In the genomic region with DNA sequence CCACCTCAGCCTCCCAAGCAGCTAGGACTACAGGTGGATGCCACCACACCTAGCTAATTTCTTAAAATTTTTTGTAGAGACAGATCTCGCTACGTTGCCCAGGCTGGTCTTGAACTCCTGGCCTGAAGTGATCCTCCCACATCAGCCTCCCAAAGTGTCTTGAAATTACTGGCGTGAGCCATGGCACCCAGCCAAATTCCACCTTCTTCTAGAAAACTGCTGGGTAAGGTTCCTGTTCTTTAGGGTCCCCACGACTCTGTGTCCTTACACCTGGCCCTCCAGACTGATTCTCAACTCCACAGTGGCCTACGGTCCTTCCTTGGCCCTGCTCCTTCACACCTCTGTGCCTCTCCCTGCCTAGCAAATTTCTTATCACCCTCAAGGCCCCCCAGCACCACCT, we compare ENCODE assay signal across 1 cellular context.
TF ChIP-seq lines count a peak whose summit lies in the region.

No MANE protein-coding gene starts in this region.

TF ChIP-seq in GM23338, 12 proteins besides CTCF, POLR2A, EP300 and RAD21 (continued from another document):
- TF ChIP-seq, protein P1, sequence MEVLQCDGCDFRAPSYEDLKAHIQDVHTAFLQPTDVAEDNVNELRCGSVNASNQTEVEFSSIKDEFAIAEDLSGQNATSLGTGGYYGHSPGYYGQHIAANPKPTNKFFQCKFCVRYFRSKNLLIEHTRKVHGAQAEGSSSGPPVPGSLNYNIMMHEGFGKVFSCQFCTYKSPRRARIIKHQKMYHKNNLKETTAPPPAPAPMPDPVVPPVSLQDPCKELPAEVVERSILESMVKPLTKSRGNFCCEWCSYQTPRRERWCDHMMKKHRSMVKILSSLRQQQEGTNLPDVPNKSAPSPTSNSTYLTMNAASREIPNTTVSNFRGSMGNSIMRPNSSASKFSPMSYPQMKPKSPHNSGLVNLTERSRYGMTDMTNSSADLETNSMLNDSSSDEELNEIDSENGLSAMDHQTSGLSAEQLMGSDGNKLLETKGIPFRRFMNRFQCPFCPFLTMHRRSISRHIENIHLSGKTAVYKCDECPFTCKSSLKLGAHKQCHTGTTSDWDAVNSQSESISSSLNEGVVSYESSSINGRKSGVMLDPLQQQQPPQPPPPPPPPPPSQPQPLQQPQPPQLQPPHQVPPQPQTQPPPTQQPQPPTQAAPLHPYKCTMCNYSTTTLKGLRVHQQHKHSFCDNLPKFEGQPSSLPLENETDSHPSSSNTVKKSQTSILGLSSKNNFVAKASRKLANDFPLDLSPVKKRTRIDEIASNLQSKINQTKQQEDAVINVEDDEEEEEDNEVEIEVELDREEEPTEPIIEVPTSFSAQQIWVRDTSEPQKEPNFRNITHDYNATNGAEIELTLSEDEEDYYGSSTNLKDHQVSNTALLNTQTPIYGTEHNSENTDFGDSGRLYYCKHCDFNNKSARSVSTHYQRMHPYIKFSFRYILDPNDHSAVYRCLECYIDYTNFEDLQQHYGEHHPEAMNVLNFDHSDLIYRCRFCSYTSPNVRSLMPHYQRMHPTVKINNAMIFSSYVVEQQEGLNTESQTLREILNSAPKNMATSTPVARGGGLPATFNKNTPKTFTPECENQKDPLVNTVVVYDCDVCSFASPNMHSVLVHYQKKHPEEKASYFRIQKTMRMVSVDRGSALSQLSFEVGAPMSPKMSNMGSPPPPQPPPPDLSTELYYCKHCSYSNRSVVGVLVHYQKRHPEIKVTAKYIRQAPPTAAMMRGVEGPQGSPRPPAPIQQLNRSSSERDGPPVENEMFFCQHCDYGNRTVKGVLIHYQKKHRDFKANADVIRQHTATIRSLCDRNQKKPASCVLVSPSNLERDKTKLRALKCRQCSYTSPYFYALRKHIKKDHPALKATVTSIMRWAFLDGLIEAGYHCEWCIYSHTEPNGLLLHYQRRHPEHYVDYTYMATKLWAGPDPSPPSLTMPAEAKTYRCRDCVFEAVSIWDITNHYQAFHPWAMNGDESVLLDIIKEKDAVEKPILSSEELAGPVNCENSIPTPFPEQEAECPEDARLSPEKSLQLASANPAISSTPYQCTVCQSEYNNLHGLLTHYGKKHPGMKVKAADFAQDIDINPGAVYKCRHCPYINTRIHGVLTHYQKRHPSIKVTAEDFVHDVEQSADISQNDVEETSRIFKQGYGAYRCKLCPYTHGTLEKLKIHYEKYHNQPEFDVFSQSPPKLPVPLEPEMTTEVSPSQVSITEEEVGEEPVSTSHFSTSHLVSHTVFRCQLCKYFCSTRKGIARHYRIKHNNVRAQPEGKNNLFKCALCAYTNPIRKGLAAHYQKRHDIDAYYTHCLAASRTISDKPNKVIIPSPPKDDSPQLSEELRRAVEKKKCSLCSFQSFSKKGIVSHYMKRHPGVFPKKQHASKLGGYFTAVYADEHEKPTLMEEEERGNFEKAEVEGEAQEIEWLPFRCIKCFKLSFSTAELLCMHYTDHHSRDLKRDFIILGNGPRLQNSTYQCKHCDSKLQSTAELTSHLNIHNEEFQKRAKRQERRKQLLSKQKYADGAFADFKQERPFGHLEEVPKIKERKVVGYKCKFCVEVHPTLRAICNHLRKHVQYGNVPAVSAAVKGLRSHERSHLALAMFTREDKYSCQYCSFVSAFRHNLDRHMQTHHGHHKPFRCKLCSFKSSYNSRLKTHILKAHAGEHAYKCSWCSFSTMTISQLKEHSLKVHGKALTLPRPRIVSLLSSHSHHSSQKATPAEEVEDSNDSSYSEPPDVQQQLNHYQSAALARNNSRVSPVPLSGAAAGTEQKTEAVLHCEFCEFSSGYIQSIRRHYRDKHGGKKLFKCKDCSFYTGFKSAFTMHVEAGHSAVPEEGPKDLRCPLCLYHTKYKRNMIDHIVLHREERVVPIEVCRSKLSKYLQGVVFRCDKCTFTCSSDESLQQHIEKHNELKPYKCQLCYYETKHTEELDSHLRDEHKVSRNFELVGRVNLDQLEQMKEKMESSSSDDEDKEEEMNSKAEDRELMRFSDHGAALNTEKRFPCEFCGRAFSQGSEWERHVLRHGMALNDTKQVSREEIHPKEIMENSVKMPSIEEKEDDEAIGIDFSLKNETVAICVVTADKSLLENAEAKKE (CRISPR knock-in tag; IDR thresholded peaks at IDR 0.05) = no peak
TF ChIP-seq in GM23338: peak in this region for 0.
